In genomic region chr2:189896809-189897208, GRCh38 we compare ENCODE assay signal across 31 cellular contexts.
"Had no signal": no experiment of that assay in that cellular context is flagged by ENCODE, and none has a peak within 500 bp of the region (broad histone marks: within the 10 kb centered on the region; RNA-seq: fewer than 3 reads in every experiment).

No MANE protein-coding gene starts in this region.

- H3K36me3 ChIP-seq: neutrophil, pancreas, suprapubic skin, tibial artery, transverse colon, upper lobe of right lung, vagina had no signal

- H3K27ac Mint-ChIP-seq: naive thymus-derived CD8-positive, alpha-beta T cell; natural killer cell treated with Interleukin-12 subunit alpha and Interleukin-12 subunit beta and Interleukin-15 and Interleukin-18, amount 100 ng/mL, for 72 hours; nephron progenitor cell; progenitor cell of endocrine pancreas; stimulated activated memory B cell treated with anti-CD40 and anti-IgM and Interleukin-4, amounts not matched to agents 10 μg/mL and 1 μg/mL and 100 μg/mL, for 72 hours; stimulated activated naive CD8-positive, alpha-beta T cell treated with anti-CD3 and anti-CD28 coated beads, Interleukin-15, amount 100 ng/mL, for 72 hours; type B pancreatic cell had no signal

- H3K36me3 Mint-ChIP-seq: naive B cell; naive thymus-derived CD8-positive, alpha-beta T cell; stimulated activated memory B cell treated with anti-CD40 and anti-IgM and Interleukin-4, amounts not matched to agents 10 μg/mL and 1 μg/mL and 100 μg/mL, for 72 hours; type B pancreatic cell had no signal

- ATAC-seq: naive thymus-derived CD8-positive, alpha-beta T cell; natural killer cell treated with Interleukin-12 subunit alpha and Interleukin-12 subunit beta and Interleukin-15 and Interleukin-18, amount 100 ng/mL, for 72 hours; pancreas; psoas muscle; right cardiac atrium; sciatic nerve; stimulated activated memory B cell treated with anti-CD40 and anti-IgM and Interleukin-4, amounts not matched to agents 10 μg/mL and 1 μg/mL and 100 μg/mL, for 72 hours; stimulated activated naive CD8-positive, alpha-beta T cell treated with anti-CD3 and anti-CD28 coated beads, Interleukin-15, amount 100 ng/mL, for 72 hours; stimulated activated naive CD8-positive, alpha-beta T cell treated with anti-CD3 and anti-CD28 coated beads, Interleukin-15, Interleukin-2, amounts not matched to agents 100 U/mL and 50 U/mL, for 24 hours; upper lobe of right lung had no signal

- H3K4me1 Mint-ChIP-seq: naive B cell; naive thymus-derived CD8-positive, alpha-beta T cell; nephron progenitor cell; neural crest cell; stimulated activated memory B cell treated with anti-CD40 and anti-IgM and Interleukin-4, amounts not matched to agents 10 μg/mL and 1 μg/mL and 100 μg/mL, for 72 hours; stimulated activated naive CD8-positive, alpha-beta T cell treated with anti-CD3 and anti-CD28 coated beads, Interleukin-15, amount 100 ng/mL, for 72 hours had no signal

- H3K27me3 ChIP-seq: neutrophil, pancreas, suprapubic skin, testis, tibial artery, transverse colon, upper lobe of right lung, vagina had no signal

- H3K27me3 Mint-ChIP-seq: naive B cell; progenitor cell of endocrine pancreas; stimulated activated memory B cell treated with anti-CD40 and anti-IgM and Interleukin-4, amounts not matched to agents 10 μg/mL and 1 μg/mL and 100 μg/mL, for 72 hours; type B pancreatic cell had no signal

- DNase-seq: naive B cell; naive thymus-derived CD8-positive, alpha-beta T cell; nephron progenitor cell; nucleus accumbens; pancreas; posterior cingulate gyrus; psoas muscle; right cardiac atrium; stimulated activated CD4-positive, alpha-beta T cell treated with anti-CD3 and anti-CD28 coated beads, Interleukin-1b, Interleukin-23, amount 100 ng/mL, for 48 hours; stimulated activated CD4-positive, alpha-beta T cell treated with anti-CD3 and anti-CD28 coated beads, Interleukin-4, amount 100 ng/mL, for 1 hour; stimulated activated CD4-positive, alpha-beta T cell treated with anti-CD3 and anti-CD28 coated beads, Interleukin-4, amount 100 ng/mL, for 4 hours; stimulated activated CD8-positive, alpha-beta memory T cell treated with anti-CD3 and anti-CD28 coated beads, Interleukin-4, amount 100 ng/mL, for 48 hours; stimulated activated naive CD4-positive, alpha-beta T cell; stimulated activated naive CD8-positive, alpha-beta T cell treated with anti-CD3 and anti-CD28 coated beads, Interleukin-15, amount 100 ng/mL, for 72 hours; stimulated activated naive CD8-positive, alpha-beta T cell treated with anti-CD3 and anti-CD28 coated beads, Interleukin-15, Interleukin-2, amounts not matched to agents 100 U/mL and 50 U/mL, for 24 hours; substantia nigra; testis; tibial artery; transverse colon; upper lobe of right lung had no signal

- H3K27ac ChIP-seq: neutrophil, pancreas, psoas muscle, skin epidermis, suprapubic skin, testis, tibial artery, transverse colon, upper lobe of right lung, vagina had no signal

- FAIRE-seq: pancreas, urothelium cell line had no signal

- H3K4me1 ChIP-seq: pancreas, psoas muscle, suprapubic skin, testis, tibial artery, transverse colon, upper lobe of right lung, vagina had no signal

- H3K4me3 Mint-ChIP-seq: naive B cell; naive thymus-derived CD8-positive, alpha-beta T cell; natural killer cell treated with Interleukin-12 subunit alpha and Interleukin-12 subunit beta and Interleukin-15 and Interleukin-18, amount 100 ng/mL, for 72 hours; nephron progenitor cell; neural crest cell; stimulated activated memory B cell treated with anti-CD40 and anti-IgM and Interleukin-4, amounts not matched to agents 10 μg/mL and 1 μg/mL and 100 μg/mL, for 72 hours; stimulated activated naive CD8-positive, alpha-beta T cell treated with anti-CD3 and anti-CD28 coated beads, Interleukin-15, amount 100 ng/mL, for 72 hours; type B pancreatic cell had no signal

- H3K9me3 ChIP-seq: neutrophil, pancreas, psoas muscle, testis, tibial artery, transverse colon, upper lobe of right lung, vagina had no signal

- H3K4me3 ChIP-seq: pancreas, psoas muscle, skin epidermis, suprapubic skin, testis, tibial artery, transverse colon, upper lobe of right lung, vagina had no signal

- H3K9me3 Mint-ChIP-seq: natural killer cell treated with Interleukin-12 subunit alpha and Interleukin-12 subunit beta and Interleukin-15 and Interleukin-18, amount 100 ng/mL, for 72 hours; neural crest cell; stimulated activated memory B cell treated with anti-CD40 and anti-IgM and Interleukin-4, amounts not matched to agents 10 μg/mL and 1 μg/mL and 100 μg/mL, for 72 hours; type B pancreatic cell had no signal
